Comparison of ENCODE assay signal across 9 cellular contexts in genomic region chr2:97646977-97647376, GRCh38. TPM values are rescaled to one million over a fixed set of nuclear protein-coding genes. Genes with fewer than 3 reads are reported as not detected.
DNase-seq lines count a peak whose midpoint lies in the region; ATAC-seq and TF ChIP-seq lines count a peak whose summit lies in the region.
"Had no signal": no experiment of that assay in that cellular context is flagged by ENCODE, and none has a peak within 500 bp of the region (broad histone marks: within the 10 kb centered on the region; RNA-seq: fewer than 3 reads in every experiment).

No MANE protein-coding gene starts in this region.

- H3K9ac ChIP-seq in OCI-LY1 (ENCODE audit: low read length) (peak overlapping the region; percentile 95; the same call in 1 of the 2 replicates), endodermal cell (ENCODE audit: extremely low read depth, low read length, poor library complexity, severe bottlenecking) (no peak overlapping the region)

- CTCF ChIA-PET in CD4-positive, alpha-beta memory T cell (lab: Charles Lee; ENCODE audit: partially characterized antibody), result interaction anchor here (1.1 to 4.2 kb wide), 8 partner anchors 8 to 101 kb away, joined by 3 to 27 read pairs (median 4); partner anchors contain the start of gene ACTR1B

- no peaks in the 10 kb centered on the region for H3K9me2 ChIP-seq in OCI-LY1 (ENCODE audit: low read depth, low read length)

- WGBS in endodermal cell (ENCODE audit: insufficient coverage in 1 of 2, insufficient read length in 1 of 2), 2 experiments, result 90 to 97% methylated on average over 2 to 4 of the region's 4 CpGs

- H3K27me3 ChIP-seq in CD4-positive, alpha-beta memory T cell (ENCODE audit: insufficient read depth, low read length), result no peaks in the 10 kb centered on the region
- H3K27me3 ChIP-seq in OCI-LY1 (ENCODE audit: insufficient read depth, low read length), result no peaks in the 10 kb centered on the region
- no peaks in the 10 kb centered on the region for H3K27me3 ChIP-seq in endodermal cell (ENCODE audit: control insufficient read depth, insufficient read depth, low read length, poor library complexity, severe bottlenecking)

- no peak for ATAC-seq in HG02970 (IDR thresholded peaks at IDR 0.05; ENCODE audit: low FRiP score, unreplicated experiment)

- H3K79me2 ChIP-seq in OCI-LY1 (ENCODE audit: insufficient read depth, low read length), result no peaks in the 10 kb centered on the region

- no peaks in the 10 kb centered on the region for H3K27me3 Mint-ChIP-seq in CD4-positive, alpha-beta memory T cell
- no peaks in the 10 kb centered on the region for H3K27me3 Mint-ChIP-seq in endodermal cell (ENCODE audit: insufficient read depth)
- H3K27me3 Mint-ChIP-seq in osteocyte (ENCODE audit: unreplicated experiment), result no peaks in the 10 kb centered on the region

- no peak overlapping the region for H2AFZ ChIP-seq in OCI-LY1 (ENCODE audit: low read length)

- no peaks in the 10 kb centered on the region for H3F3A ChIP-seq in OCI-LY1 (ENCODE audit: insufficient read depth, low read length)

- peaks cover 20% of the 10 kb centered on the region for H3K4me1 ChIP-seq in CD4-positive, alpha-beta memory T cell (ENCODE audit: insufficient read depth, low read length)
- H3K4me1 ChIP-seq in OCI-LY1 (ENCODE audit: insufficient read depth, low read length, severe bottlenecking) (peaks cover 16% of the 10 kb centered on the region), endodermal cell (ENCODE audit: control insufficient read depth, insufficient read depth, low read length) (peaks cover 5% of the 10 kb centered on the region)

- no peak for DNase-seq in CD4-positive, alpha-beta memory T cell
- DNase-seq in endodermal cell, result no peak
- DNase-seq in osteocyte (ENCODE audit: extremely low spot score, unreplicated experiment), result no peak
- no peak for DNase-seq in DMS153 (lab: John Stamatoyannopoulos, UW)
- no peak for DNase-seq in NCI-H187 treated with DMSO at 0.1 percent for 48 hours (lab: John Stamatoyannopoulos, UW)
- DNase-seq in NCI-H1105 treated with DMSO at 0.1 percent for 48 hours (lab: John Stamatoyannopoulos, UW), result no peak
- DNase-seq: NCI-H2081 had no signal

- peak overlapping the region; percentile 88 for H3K27ac ChIP-seq in CD4-positive, alpha-beta memory T cell (ENCODE audit: low read depth, low read length)
- H3K27ac ChIP-seq in OCI-LY1 (ENCODE audit: low read depth, low read length, poor library complexity, severe bottlenecking) (no peak overlapping the region), endodermal cell (ENCODE audit: low read depth, low read length) (no peak overlapping the region)

- H3K36me3 Mint-ChIP-seq in CD4-positive, alpha-beta memory T cell, result peaks cover 28 to 41% of the 10 kb centered on the region in 2 donors
- H3K36me3 Mint-ChIP-seq in endodermal cell (ENCODE audit: low read depth), result peaks cover 30% of the 10 kb centered on the region
- peaks cover 18% of the 10 kb centered on the region for H3K36me3 Mint-ChIP-seq in osteocyte (ENCODE audit: unreplicated experiment)

- H3K4me2 ChIP-seq in OCI-LY1 (ENCODE audit: low read length), result peak overlapping the region; percentile 75

- no peaks in the 10 kb centered on the region for H4K20me1 ChIP-seq in OCI-LY1 (ENCODE audit: insufficient read depth, low read length)

- TF ChIP-seq CTCF in OCI-LY1 (IDR thresholded peaks at IDR 0.05; ENCODE audit: low read length) (no peak), endodermal cell (conservative IDR thresholded peaks at IDR 0.05) (no peak), osteocyte (IDR thresholded peaks at IDR 0.05) (no peak)

- H3K36me3 ChIP-seq in CD4-positive, alpha-beta memory T cell (ENCODE audit: insufficient read depth, low read length), result peaks cover 20% of the 10 kb centered on the region
- peaks cover 47% of the 10 kb centered on the region for H3K36me3 ChIP-seq in OCI-LY1 (ENCODE audit: insufficient read depth, low read length)
- H3K36me3 ChIP-seq in endodermal cell (ENCODE audit: control insufficient read depth, insufficient read depth, low read length), result peaks cover 31% of the 10 kb centered on the region

- POLR2A ChIA-PET in CD4-positive, alpha-beta memory T cell (lab: Charles Lee; ENCODE audit: partially characterized antibody), result interaction anchor here (1.6 to 12.8 kb wide), 6 partner anchors 10 to 71 kb away, joined by 16 to 323 read pairs (median 24); partner anchors contain the start of genes ACTR1B, ANKRD36B and ZAP70

- peaks cover 0 to 1% (median 0%) of the 10 kb centered on the region in 8 donors for H3K9me3 Mint-ChIP-seq in CD4-positive, alpha-beta memory T cell
- no peaks in the 10 kb centered on the region for H3K9me3 Mint-ChIP-seq in endodermal cell
- H3K9me3 Mint-ChIP-seq in osteocyte (ENCODE audit: unreplicated experiment), result no peaks in the 10 kb centered on the region

- H3K4me1 Mint-ChIP-seq in CD4-positive, alpha-beta memory T cell, result peaks cover 18 to 35% (median 28%) of the 10 kb centered on the region in 4 donors
- peaks cover 12% of the 10 kb centered on the region for H3K4me1 Mint-ChIP-seq in endodermal cell
- peaks cover 15% of the 10 kb centered on the region for H3K4me1 Mint-ChIP-seq in osteocyte (ENCODE audit: unreplicated experiment)

- H3K4me3 Mint-ChIP-seq in CD4-positive, alpha-beta memory T cell, result peak overlapping the region; percentile 91 to 98 (median 96)
- H3K4me3 Mint-ChIP-seq in endodermal cell (peak overlapping the region; percentile 83), osteocyte (ENCODE audit: unreplicated experiment) (peak overlapping the region; percentile 90)

- H3K9me3 ChIP-seq in CD4-positive, alpha-beta memory T cell (ENCODE audit: control insufficient read depth in 1 of 2, low read length in 2 of 2), result no peaks in the 10 kb centered on the region
- no peaks in the 10 kb centered on the region for H3K9me3 ChIP-seq in OCI-LY1 (ENCODE audit: low read length)
- no peaks in the 10 kb centered on the region for H3K9me3 ChIP-seq in endodermal cell (ENCODE audit: control insufficient read depth, low read length)

- intact Hi-C loops in CD4-positive, alpha-beta memory T cell (cut with micrococcal nuclease), result loop anchor here (1.0 to 10.0 kb wide), 2 partner anchors 17 to 1688 kb away; partner anchors contain the start of genes ACTR1B, EIF5B and TXNDC9

- peak overlapping the region; percentile 81 to 99 (median 98) for H3K27ac Mint-ChIP-seq in CD4-positive, alpha-beta memory T cell
- H3K27ac Mint-ChIP-seq in endodermal cell (peak overlapping the region; percentile 76), osteocyte (ENCODE audit: unreplicated experiment) (peak overlapping the region; percentile 97)

- H3K4me3 ChIP-seq in CD4-positive, alpha-beta memory T cell (ENCODE audit: low read length in 2 of 2), result peak overlapping the region; percentile 84 to 87
- peak overlapping the region; percentile 96 for H3K4me3 ChIP-seq in OCI-LY1 (ENCODE audit: low read depth, low read length, poor library complexity, severe bottlenecking)
- peak overlapping the region; percentile 95 for H3K4me3 ChIP-seq in endodermal cell (ENCODE audit: low read length)

RNA-seq across cellular contexts. Expression of gene COX5B, which starts 1.1 kb away (rescaled TPM):
- total RNA-seq in CD4-positive, alpha-beta memory T cell, result 100 to 1,000 TPM; 118 to 120 TPM
- polyA plus RNA-seq in CD4-positive, alpha-beta memory T cell, result 100 to 1,000 TPM; 339 to 387 TPM
- total RNA-seq in endodermal cell, result 100 to 1,000 TPM; 211 to 233 TPM
- 231 TPM for polyA plus RNA-seq in endodermal cell (2013, experiment 1 of 2)
- 226 TPM for polyA plus RNA-seq in endodermal cell (2013, experiment 2 of 2)
- 185 and 191 TPM in 2 replicates for total RNA-seq in osteocyte

RNA-seq across cellular contexts. Expression of gene ACTR1B, which starts 16.9 kb away (rescaled TPM):
- total RNA-seq in CD4-positive, alpha-beta memory T cell, result 10 to 100 TPM; 96.1 to 97.6 TPM
- 10 to 100 TPM; 12.0 to 15.5 TPM for polyA plus RNA-seq in CD4-positive, alpha-beta memory T cell
- total RNA-seq in endodermal cell (10 to 100 TPM; 71.8 to 75.0 TPM), osteocyte (54.4 and 56.6 TPM in 2 replicates)
- 71.7 TPM for polyA plus RNA-seq in endodermal cell (2013, experiment 1 of 2)
- 68.6 TPM for polyA plus RNA-seq in endodermal cell (2013, experiment 2 of 2)

RNA-seq across cellular contexts. Expression of gene C2orf92, which starts 22.5 kb away (rescaled TPM):
- 10 to 100 TPM; 13.0 to 13.3 TPM for total RNA-seq in CD4-positive, alpha-beta memory T cell
- not detected for polyA plus RNA-seq in CD4-positive, alpha-beta memory T cell
- total RNA-seq in endodermal cell, result 10 to 100 TPM; 12.5 to 17.4 TPM
- 7.2 TPM for polyA plus RNA-seq in endodermal cell (2013, experiment 1 of 2)
- 7.0 TPM for polyA plus RNA-seq in endodermal cell (2013, experiment 2 of 2)
- total RNA-seq in osteocyte, result 13.7 and 15.0 TPM in 2 replicates

RNA-seq across cellular contexts. Expression of gene ANKRD36B, which starts 57.3 kb away (rescaled TPM):
- total RNA-seq in CD4-positive, alpha-beta memory T cell, result 10 to 100 TPM; 76.6 to 82.0 TPM
- 10 to 100 TPM in 1 of 2 donors, 1 to 10 TPM in 1; 6.4 to 32.0 TPM for polyA plus RNA-seq in CD4-positive, alpha-beta memory T cell
- total RNA-seq in endodermal cell (10 to 100 TPM; 41.8 to 53.9 TPM), osteocyte (31.8 and 37.3 TPM in 2 replicates)
- 17.7 TPM for polyA plus RNA-seq in endodermal cell (2013, experiment 1 of 2)
- polyA plus RNA-seq in endodermal cell (2013, experiment 2 of 2), result 15.6 TPM
